In genomic region chr7:2530076-2530967, GRCh38 we compare ENCODE assay signal across 9 cellular contexts. TPM values are rescaled to one million over a fixed set of nuclear protein-coding genes. Genes with fewer than 3 reads are reported as not detected.
DNase-seq lines count a peak whose midpoint lies in the region; ATAC-seq and TF ChIP-seq lines count a peak whose summit lies in the region.
"Had no signal": no experiment of that assay in that cellular context is flagged by ENCODE, and none has a peak within 500 bp of the region (broad histone marks: within the 10 kb centered on the region; RNA-seq: fewer than 3 reads in every experiment).

No MANE protein-coding gene starts in this region.

- TF ChIP-seq CTCF in suprapubic skin (IDR thresholded peaks at IDR 0.05) (no peak), mesothelial cell of epicardium (IDR thresholded peaks at IDR 0.05; ENCODE audit: unreplicated experiment) (no peak)

- no peak for TF ChIP-seq POLR2A in suprapubic skin (IDR thresholded peaks at IDR 0.05)

- peak overlapping the region; percentile 77 for H3K27ac ChIP-seq in suprapubic skin

- peaks cover 54% of the 10 kb centered on the region for H3K4me1 Mint-ChIP-seq in activated naive CD8-positive, alpha-beta T cell treated with anti-CD3 and anti-CD28 coated beads, Interleukin-2, amount 50 U/mL, for 24 hours
- H3K4me1 Mint-ChIP-seq in memory B cell (peaks cover 42% of the 10 kb centered on the region), mesothelial cell of epicardium (peaks cover 11% of the 10 kb centered on the region)

- H3K27me3 Mint-ChIP-seq in activated naive CD8-positive, alpha-beta T cell treated with anti-CD3 and anti-CD28 coated beads, Interleukin-2, amount 50 U/mL, for 24 hours, result no peaks in the 10 kb centered on the region
- no peaks in the 10 kb centered on the region for H3K27me3 Mint-ChIP-seq in memory B cell
- H3K27me3 Mint-ChIP-seq in mesothelial cell of epicardium (ENCODE audit: low read depth), result no peaks in the 10 kb centered on the region

- WGBS in suprapubic skin, result 42% methylated on average over 8 of the region's 16 CpGs

- no peak for TF ChIP-seq EP300 in suprapubic skin (IDR thresholded peaks at IDR 0.05)

- H3K4me3 ChIP-seq in suprapubic skin, result no peak overlapping the region

- H3K9me3 ChIP-seq in suprapubic skin, result no peaks in the 10 kb centered on the region

- H3K36me3 ChIP-seq in suprapubic skin, result peaks cover 14% of the 10 kb centered on the region

- H3K27me3 ChIP-seq in suprapubic skin, result no peaks in the 10 kb centered on the region

- peak overlapping the region; percentile 93 for H3K27ac Mint-ChIP-seq in activated naive CD8-positive, alpha-beta T cell treated with anti-CD3 and anti-CD28 coated beads, Interleukin-2, amount 50 U/mL, for 24 hours
- peak overlapping the region; percentile 96 for H3K27ac Mint-ChIP-seq in memory B cell
- no peak overlapping the region for H3K27ac Mint-ChIP-seq in mesothelial cell of epicardium

- no peaks in the 10 kb centered on the region for H3K9me3 Mint-ChIP-seq in activated naive CD8-positive, alpha-beta T cell treated with anti-CD3 and anti-CD28 coated beads, Interleukin-2, amount 50 U/mL, for 24 hours
- H3K9me3 Mint-ChIP-seq in memory B cell (no peaks in the 10 kb centered on the region), mesothelial cell of epicardium (no peaks in the 10 kb centered on the region)

- no peaks in the 10 kb centered on the region for H3K36me3 Mint-ChIP-seq in activated naive CD8-positive, alpha-beta T cell treated with anti-CD3 and anti-CD28 coated beads, Interleukin-2, amount 50 U/mL, for 24 hours (ENCODE audit: low read depth)
- H3K36me3 Mint-ChIP-seq in memory B cell (peaks cover 5% of the 10 kb centered on the region), mesothelial cell of epicardium (peaks cover 4% of the 10 kb centered on the region)

- DNase-seq in DMS153 (lab: John Stamatoyannopoulos, UW), result peak; percentile 51
- DNase-seq in T follicular helper cell (ENCODE audit: low read depth), result peak; percentile 66
- peak; percentile 81 for DNase-seq in activated naive CD8-positive, alpha-beta T cell treated with anti-CD3 and anti-CD28 coated beads, Interleukin-2, amount 50 U/mL, for 24 hours
- peak; percentile 64 to 77 for DNase-seq in memory B cell (ENCODE audit: low spot score in 2 of 2)
- DNase-seq in suprapubic skin (ENCODE audit: low spot score in 2 of 2), result no peak
- no peak for DNase-seq in mesothelial cell of epicardium (ENCODE audit: low spot score in 2 of 2, unreplicated experiment in 2 of 2)
- DNase-seq in NCI-H1048 (lab: John Stamatoyannopoulos, UW), result no peak

- H3K4me1 ChIP-seq in suprapubic skin, result peaks cover 72% of the 10 kb centered on the region

- ATAC-seq in HG03095 (IDR thresholded peaks at IDR 0.05; ENCODE audit: unreplicated experiment), result peak; percentile 35
- ATAC-seq in activated naive CD8-positive, alpha-beta T cell treated with anti-CD3 and anti-CD28 coated beads, Interleukin-2, amount 50 U/mL, for 24 hours, result peak; percentile 68
- peak; percentile 68 for ATAC-seq in memory B cell (ENCODE audit: low read depth)

- H3K4me3 Mint-ChIP-seq in activated naive CD8-positive, alpha-beta T cell treated with anti-CD3 and anti-CD28 coated beads, Interleukin-2, amount 50 U/mL, for 24 hours, result peak overlapping the region; percentile 65
- H3K4me3 Mint-ChIP-seq in memory B cell (peak overlapping the region; percentile 66), mesothelial cell of epicardium (no peak overlapping the region)

RNA-seq across cellular contexts. Expression of gene LFNG, which starts 10.7 kb away (rescaled TPM):
- 100 to 1,000 TPM; 105 to 198 (median 150) TPM for total RNA-seq in suprapubic skin
- 16.0 to 19.0 TPM (median 16.3 TPM) in 3 replicates for total RNA-seq in mesothelial cell of epicardium

RNA-seq across cellular contexts. Expression of gene BRAT1, which starts 25.0 kb away (rescaled TPM):
- total RNA-seq in suprapubic skin (10 to 100 TPM; 51.5 to 79.3 (median 63.3) TPM), mesothelial cell of epicardium (44.2 to 47.6 TPM (median 46.8 TPM) in 3 replicates)

RNA-seq across cellular contexts. Expression of gene IQCE, which starts 28.5 kb away (rescaled TPM):
- total RNA-seq in suprapubic skin (10 to 100 TPM; 10.1 to 18.8 (median 15.7) TPM), mesothelial cell of epicardium (26.6 to 29.6 TPM (median 26.6 TPM) in 3 replicates)

RNA-seq across cellular contexts. Expression of gene GRIFIN, which starts 54.1 kb away (rescaled TPM):
- total RNA-seq in suprapubic skin, result not detected
- not detected in 3 replicates for total RNA-seq in mesothelial cell of epicardium
- total RNA-seq: fibroblast of lung had no signal

Comparison
In these comparisons a context has a peak if more than half of its experiments do, and no peak if none do; other contexts are left out.
1. DNase-seq: peak in DMS153 (single experiment), T follicular helper cell (single experiment), activated naive CD8-positive, alpha-beta T cell treated with anti-CD3 and anti-CD28 coated beads, Interleukin-2, amount 50 U/mL, for 24 hours (single experiment) and memory B cell (2 of 2); none in suprapubic skin (0 of 2), mesothelial cell of epicardium (0 of 2) and NCI-H1048 (single experiment).
2. Peak in every context shown above with its lines, with median percentiles within 50 percentile points of each other: ATAC-seq.